In genomic region chr10:30782543-30783461, GRCh38 we compare ENCODE assay signal across 9 cellular contexts.
DNase-seq lines count a peak whose midpoint lies in the region; ATAC-seq, FAIRE-seq and TF ChIP-seq lines count a peak whose summit lies in the region.
"Had no signal": no experiment of that assay in that cellular context is flagged by ENCODE, and none has a peak within 500 bp of the region (broad histone marks: within the 10 kb centered on the region; RNA-seq: fewer than 3 reads in every experiment).

No MANE protein-coding gene starts in this region.

- POLR2A ChIA-PET in HCT116 (lab: Charles Lee): no interaction called here

- RAD21 ChIA-PET in HCT116 (lab: Charles Lee; ENCODE audit: low non-redundant PET in 1 of 2, low total read pairs in 2 of 2, uncharacterized antibody in 2 of 2, unreplicated experiment in 2 of 2): no interaction called here

- no TSS peak for BruUV-seq in HCT116 (replicated peaks; lab: Mats Ljungman, UMichigan)

- no peaks in the 10 kb centered on the region for H4K20me1 ChIP-seq in HCT116 (ENCODE audit: insufficient read depth)

- TF ChIP-seq RAD21 in HCT116 (IDR thresholded peaks at IDR 0.05; ENCODE audit: low read depth): no peak

- H3K4me2 ChIP-seq in HCT116 (ENCODE audit: low read length): no peak overlapping the region

- no peak for TF ChIP-seq CTCF in HCT116 (IDR thresholded peaks at IDR 0.05 in 2 of 3, conservative IDR thresholded peaks at IDR 0.05 in 1 of 3; ENCODE audit: borderline replicate concordance in 1 of 3, insufficient read depth in 1 of 3, low read depth in 2 of 3, low read length in 2 of 3)
- no peak for TF ChIP-seq CTCF in uterus (IDR thresholded peaks at IDR 0.05)
- no peak for TF ChIP-seq CTCF in BE2C (IDR thresholded peaks at IDR 0.05; ENCODE audit: low read depth, low read length)

- H3K79me2 ChIP-seq in HCT116 (ENCODE audit: insufficient read depth, low read length): no peaks in the 10 kb centered on the region

- H3K9me3 ChIP-seq in HCT116 (ENCODE audit: control insufficient read depth in 1 of 2, insufficient read depth in 1 of 2, low read depth in 1 of 2, low read length in 2 of 2) (no peaks in the 10 kb centered on the region), uterus (no peaks in the 10 kb centered on the region), BE2C (no peaks in the 10 kb centered on the region)

- no peak for FAIRE-seq in RCC 7860 (lab: Jason Lieb, UNC)

- no peaks in the 10 kb centered on the region for H3K36me3 ChIP-seq in HCT116 (ENCODE audit: control insufficient read depth in 1 of 2, insufficient read depth in 2 of 2, low read length in 2 of 2)
- H3K36me3 ChIP-seq in uterus: no peaks in the 10 kb centered on the region
- no peaks in the 10 kb centered on the region for H3K36me3 ChIP-seq in BE2C

- H3K27me3 ChIP-seq in HCT116 (ENCODE audit: insufficient read depth, low read length): peaks cover 9% of the 10 kb centered on the region; the same call in 1 of the 2 replicates
- no peaks in the 10 kb centered on the region for H3K27me3 ChIP-seq in uterus
- no peaks in the 10 kb centered on the region for H3K27me3 ChIP-seq in BE2C

- H3K4me1 ChIP-seq in HCT116 (ENCODE audit: control insufficient read depth in 1 of 2, insufficient read depth in 2 of 2, low read length in 2 of 2): no peaks in the 10 kb centered on the region; a peak in 1 of 4 replicates
- no peaks in the 10 kb centered on the region for H3K4me1 ChIP-seq in uterus
- peaks cover 13% of the 10 kb centered on the region for H3K4me1 ChIP-seq in BE2C
- H3K4me1 ChIP-seq: foreskin keratinocyte had no signal

- no peaks in the 10 kb centered on the region for H3K9me2 ChIP-seq in HCT116 (ENCODE audit: insufficient read depth)

- CTCF ChIA-PET in HCT116 (lab: Charles Lee): interaction anchor here (0.5 to 1.6 kb wide), 3 partner anchors 95 to 685 kb away, joined by 3 to 4 read pairs (median 3); partner anchors contain the start of gene ZNF438

- H2AFZ ChIP-seq in HCT116 (ENCODE audit: low read depth, low read length, poor library complexity, severe bottlenecking): peak overlapping the region; percentile 62

- H3K27ac ChIP-seq in HCT116 (ENCODE audit: low read depth, low read length) (no peak overlapping the region), uterus (peak overlapping the region; percentile 96 to 97)
- H3K27ac ChIP-seq: foreskin keratinocyte had no signal

- intact Hi-C loops in HCT116 (cut with micrococcal nuclease): loop anchor here (10.0 kb wide), 2 partner anchors 702 to 1022 kb away; no protein-coding TSS in a partner anchor
- intact Hi-C loops in uterus (cut with DNase I; ENCODE audit: low total_unique reads): loop anchor here (5.0 to 10.0 kb wide), 2 partner anchors 252 to 534 kb away; partner anchors contain the start of genes ZEB1 and ZNF438

- no peak for ATAC-seq in HCT116

- no peak overlapping the region for H3K9ac ChIP-seq in HCT116 (ENCODE audit: low read length)

- DNase-seq in HCT116 (ENCODE audit: low read depth, low spot score) (no peak), NOMO-1 treated with DMSO at 0.1 percent for 48 hours (lab: John Stamatoyannopoulos, UW; ENCODE audit: unreplicated experiment) (peak; percentile 81), globus pallidus (ENCODE audit: low spot score) (peak; percentile 29), uterus (no peak), BE2C (no peak), RCC 7860 (ENCODE audit: low spot score) (no peak), NCI-H1436 (lab: John Stamatoyannopoulos, UW) (no peak)

- H3K4me3 ChIP-seq in GM08714 (ENCODE audit: low read length) (peak overlapping the region; percentile 13; the same call in 1 of the 2 replicates), HCT116 (replicated peaks in 1 of 2; ENCODE audit: low read depth in 1 of 2, low read length in 2 of 2) (no peak overlapping the region), uterus (no peak overlapping the region), BE2C (ENCODE audit: low read depth, low read length) (no peak overlapping the region)

- TF ChIP-seq POLR2A in HCT116 (IDR thresholded peaks at IDR 0.05; ENCODE audit: borderline replicate concordance, extremely low read depth, insufficient read depth, insufficient read length) (no peak), uterus (IDR thresholded peaks at IDR 0.05) (no peak)

TF ChIP-seq in HCT116, 20 proteins besides CTCF, POLR2A, EP300 and RAD21:
- TF ChIP-seq SP1 (IDR thresholded peaks at IDR 0.05; ENCODE audit: low read depth) (no peak), YY1 (IDR thresholded peaks at IDR 0.05; ENCODE audit: extremely low read depth, insufficient replicate concordance, low read depth, low read length) (no peak), ZFX (IDR thresholded peaks at IDR 0.05) (no peak), POLR2AphosphoS5 (IDR thresholded peaks at IDR 0.05; ENCODE audit: low read depth, low read length) (no peak), REST (IDR thresholded peaks at IDR 0.05; ENCODE audit: low read depth) (no peak), EZH2phosphoT487 (IDR thresholded peaks at IDR 0.05; ENCODE audit: borderline replicate concordance) (no peak), SRF (IDR thresholded peaks at IDR 0.05; ENCODE audit: low read depth) (no peak), ZBTB33 (IDR thresholded peaks at IDR 0.05; ENCODE audit: extremely low read depth, insufficient replicate concordance, low read length) (no peak), ATF3 (IDR thresholded peaks at IDR 0.05) (no peak), ZNF274 (IDR thresholded peaks at IDR 0.05; ENCODE audit: low read depth, low read length) (no peak), EGR1 (IDR thresholded peaks at IDR 0.05; ENCODE audit: low read depth) (no peak), CBX3 (IDR thresholded peaks at IDR 0.05; ENCODE audit: low read depth) (no peak), JUND (IDR thresholded peaks at IDR 0.05) (no peak), CEBPB (IDR thresholded peaks at IDR 0.05; ENCODE audit: low read depth) (no peak), MAX (IDR thresholded peaks at IDR 0.05) (no peak), SIN3A (IDR thresholded peaks at IDR 0.05; ENCODE audit: low read depth) (no peak), EZH2 (IDR thresholded peaks at IDR 0.05) (no peak)

Comparison
In these comparisons a context has a peak if more than half of its experiments do, and no peak if none do; other contexts are left out.
1. DNase-seq: peak in NOMO-1 treated with DMSO at 0.1 percent for 48 hours (single experiment) and globus pallidus (single experiment); none in HCT116 (single experiment), uterus (0 of 2), BE2C (single experiment), RCC 7860 (single experiment) and NCI-H1436 (single experiment).